ENCODE assay signal across 18 cellular contexts in the genomic region with DNA sequence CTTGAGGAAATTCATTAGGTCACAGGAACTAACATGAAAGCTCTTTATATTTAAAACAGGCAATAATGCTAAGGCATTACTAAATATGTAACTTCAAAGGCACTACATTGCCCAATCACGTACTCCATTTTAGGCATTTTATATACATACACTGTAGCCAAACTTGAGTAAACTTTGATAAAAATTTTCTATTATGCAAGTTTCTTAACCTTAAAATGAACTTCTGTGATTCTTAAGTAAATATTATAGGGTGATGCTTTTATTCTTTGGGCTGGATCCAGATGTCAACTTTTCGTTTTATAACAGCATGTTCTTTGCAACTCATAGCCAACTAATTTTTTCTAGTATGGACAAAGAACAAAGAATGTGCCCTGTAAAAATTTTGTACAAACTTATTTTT.
"Had no signal": no experiment of that assay in that cellular context is flagged by ENCODE, and none has a peak within 500 bp of the region (broad histone marks: within the 10 kb centered on the region; RNA-seq: fewer than 3 reads in every experiment).

No MANE protein-coding gene starts in this region.

- H3K4me2 ChIP-seq: hepatocyte had no signal

- H3K4me3 Mint-ChIP-seq: activated naive CD8-positive, alpha-beta T cell treated with anti-CD3 and anti-CD28 coated beads, Interleukin-2, amount 50 U/mL, for 24 hours; activated T-helper 17 cell treated with anti-CD3 and anti-CD28 coated beads, Interleukin-2, amount 50 U/mL, for 72 hours; memory B cell; naive thymus-derived CD8-positive, alpha-beta T cell; stimulated activated naive CD8-positive, alpha-beta T cell treated with anti-CD3 and anti-CD28 coated beads, Interleukin-15, amount 100 ng/mL, for 72 hours; type B pancreatic cell had no signal

- H2AFZ ChIP-seq: hepatocyte had no signal

- DNase-seq: activated CD4-positive, alpha-beta T cell treated with anti-CD3 and anti-CD28 coated beads, Interleukin-2, amount 50 U/mL, for 1 hour; activated CD8-positive, alpha-beta memory T cell treated with anti-CD3 and anti-CD28 coated beads for 24 hours; activated naive CD4-positive, alpha-beta T cell treated with Interleukin-2 at 50 U/mL for 16 hours; activated naive CD8-positive, alpha-beta T cell treated with anti-CD3 and anti-CD28 coated beads, Interleukin-2, amount 50 U/mL, for 24 hours; central memory CD4-positive, alpha-beta T cell; left ventricle myocardium inferior; naive thymus-derived CD8-positive, alpha-beta T cell; nucleus accumbens; posterior cingulate gyrus; small intestine; stimulated activated naive CD8-positive, alpha-beta T cell treated with anti-CD3 and anti-CD28 coated beads, Interleukin-15, amount 100 ng/mL, for 72 hours had no signal

- H3K36me3 ChIP-seq: esophagus muscularis mucosa, left ventricle myocardium inferior had no signal

- H3K27ac ChIP-seq: coronary artery, hepatocyte, left ventricle myocardium inferior had no signal

- H3K9me3 Mint-ChIP-seq: activated naive CD8-positive, alpha-beta T cell treated with anti-CD3 and anti-CD28 coated beads, Interleukin-2, amount 50 U/mL, for 24 hours; activated T-helper 17 cell treated with anti-CD3 and anti-CD28 coated beads, Interleukin-2, amount 50 U/mL, for 72 hours; memory B cell; naive thymus-derived CD8-positive, alpha-beta T cell; stimulated activated naive CD8-positive, alpha-beta T cell treated with anti-CD3 and anti-CD28 coated beads, Interleukin-15, amount 100 ng/mL, for 72 hours; type B pancreatic cell had no signal

- H3K4me1 Mint-ChIP-seq: activated naive CD8-positive, alpha-beta T cell treated with anti-CD3 and anti-CD28 coated beads, Interleukin-2, amount 50 U/mL, for 24 hours; activated T-helper 17 cell treated with anti-CD3 and anti-CD28 coated beads, Interleukin-2, amount 50 U/mL, for 72 hours; memory B cell; naive thymus-derived CD8-positive, alpha-beta T cell; stimulated activated naive CD8-positive, alpha-beta T cell treated with anti-CD3 and anti-CD28 coated beads, Interleukin-15, amount 100 ng/mL, for 72 hours had no signal

- H3K36me3 Mint-ChIP-seq: memory B cell; naive thymus-derived CD8-positive, alpha-beta T cell; type B pancreatic cell had no signal

- H3K4me3 ChIP-seq: coronary artery, esophagus muscularis mucosa, hepatocyte, left ventricle myocardium inferior had no signal

- H3K4me1 ChIP-seq: left ventricle myocardium inferior had no signal

- ATAC-seq: activated CD4-positive, CD25-positive, alpha-beta regulatory T cell treated with anti-CD3 and anti-CD28 coated beads, Interleukin-2, amount 50 U/mL, for 24 hours; activated naive CD8-positive, alpha-beta T cell treated with anti-CD3 and anti-CD28 coated beads, Interleukin-2, amount 50 U/mL, for 24 hours; activated T-helper 17 cell treated with anti-CD3 and anti-CD28 coated beads, Interleukin-2, amount 50 U/mL, for 72 hours; naive thymus-derived CD8-positive, alpha-beta T cell; stimulated activated naive CD8-positive, alpha-beta T cell treated with anti-CD3 and anti-CD28 coated beads, Interleukin-15, amount 100 ng/mL, for 72 hours had no signal

- H3K9me3 ChIP-seq: esophagus muscularis mucosa, left ventricle myocardium inferior had no signal

- H3K27me3 ChIP-seq: esophagus muscularis mucosa, hepatocyte had no signal

- H3K27ac Mint-ChIP-seq: activated naive CD8-positive, alpha-beta T cell treated with anti-CD3 and anti-CD28 coated beads, Interleukin-2, amount 50 U/mL, for 24 hours; activated T-helper 17 cell treated with anti-CD3 and anti-CD28 coated beads, Interleukin-2, amount 50 U/mL, for 72 hours; memory B cell; naive thymus-derived CD8-positive, alpha-beta T cell; stimulated activated naive CD8-positive, alpha-beta T cell treated with anti-CD3 and anti-CD28 coated beads, Interleukin-15, amount 100 ng/mL, for 72 hours; type B pancreatic cell had no signal
